ENCODE assay signal across 9 cellular contexts in genomic region chr12:4579305-4580097, GRCh38. TPM values are rescaled to one million over a fixed set of nuclear protein-coding genes. Genes with fewer than 3 reads are reported as not detected.
A peak's percentile ranks its signal among the peaks of the same experiment; 100 is the strongest.
DNase-seq lines count a peak whose midpoint lies in the region; ATAC-seq, FAIRE-seq and TF ChIP-seq lines count a peak whose summit lies in the region.
"Had no signal": no experiment of that assay in that cellular context is flagged by ENCODE, and none has a peak within 500 bp of the region (broad histone marks: within the 10 kb centered on the region; RNA-seq: fewer than 3 reads in every experiment).

No MANE protein-coding gene starts in this region.

- no peak for DNase-seq in left ventricle myocardium inferior
- no peak for DNase-seq in cardiac septum (ENCODE audit: low spot score)
- peak; percentile 16 for DNase-seq in fibroblast of gingiva (ENCODE audit: low read depth)
- no peak for DNase-seq in urothelium cell line (ENCODE audit: low spot score)
- DNase-seq in NCI-H2029 treated with DMSO at 0.1 percent for 48 hours (lab: John Stamatoyannopoulos, UW): no peak
- DNase-seq: T1000 had no signal

- H3K27ac ChIP-seq in left ventricle myocardium inferior (replicated peaks) (no peak overlapping the region), OCI-LY1 (ENCODE audit: low read depth, low read length, poor library complexity, severe bottlenecking) (no peak overlapping the region)

- H3K9me3 ChIP-seq in left ventricle myocardium inferior (replicated peaks) (no peaks in the 10 kb centered on the region), OCI-LY1 (ENCODE audit: low read length) (no peaks in the 10 kb centered on the region)

- no peaks in the 10 kb centered on the region for H3F3A ChIP-seq in OCI-LY1 (ENCODE audit: insufficient read depth, low read length)

- no peak overlapping the region for H3K4me3 ChIP-seq in left ventricle myocardium inferior
- H3K4me3 ChIP-seq in OCI-LY1 (ENCODE audit: low read depth, low read length, poor library complexity, severe bottlenecking): no peak overlapping the region

- H3K4me1 ChIP-seq in left ventricle myocardium inferior (no peaks in the 10 kb centered on the region), OCI-LY1 (ENCODE audit: insufficient read depth, low read length, severe bottlenecking) (no peaks in the 10 kb centered on the region)

- no peak overlapping the region for H3K9ac ChIP-seq in OCI-LY1 (ENCODE audit: low read length)

- ATAC-seq in HG03097 (IDR thresholded peaks at IDR 0.05; ENCODE audit: low FRiP score, unreplicated experiment) (no peak), HG02970 (IDR thresholded peaks at IDR 0.05; ENCODE audit: low FRiP score, unreplicated experiment) (no peak)

- no peaks in the 10 kb centered on the region for H4K20me1 ChIP-seq in OCI-LY1 (ENCODE audit: insufficient read depth, low read length)

- no peak overlapping the region for H2AFZ ChIP-seq in OCI-LY1 (ENCODE audit: low read length)

- no peaks in the 10 kb centered on the region for H3K79me2 ChIP-seq in OCI-LY1 (ENCODE audit: insufficient read depth, low read length)

- H3K9me2 ChIP-seq in OCI-LY1 (ENCODE audit: low read depth, low read length): no peaks in the 10 kb centered on the region

- peaks cover 26% of the 10 kb centered on the region for H3K27me3 ChIP-seq in left ventricle myocardium inferior (ENCODE audit: low read depth)
- no peaks in the 10 kb centered on the region for H3K27me3 ChIP-seq in OCI-LY1 (ENCODE audit: insufficient read depth, low read length)

- H3K36me3 ChIP-seq in left ventricle myocardium inferior: no peaks in the 10 kb centered on the region
- H3K36me3 ChIP-seq in OCI-LY1 (ENCODE audit: insufficient read depth, low read length): no peaks in the 10 kb centered on the region

- TF ChIP-seq CTCF in left ventricle myocardium inferior (IDR thresholded peaks at IDR 0.05; ENCODE audit: borderline replicate concordance) (peak; percentile 22), OCI-LY1 (IDR thresholded peaks at IDR 0.05; ENCODE audit: low read length) (peak; percentile 59; the same call in 1 of the 2 replicates)

- H3K4me2 ChIP-seq in OCI-LY1 (ENCODE audit: low read length): no peak overlapping the region

- peak; percentile 65 for FAIRE-seq in urothelium cell line (lab: Jason Lieb, UNC)

- intact Hi-C loops in left ventricle myocardium inferior (cut with micrococcal nuclease) (no loop called here), cardiac septum (cut with DNase I) (no loop called here)

RNA-seq across cellular contexts. Expression of gene DYRK4, which starts 17.5 kb away (rescaled TPM):
- total RNA-seq in left ventricle myocardium inferior: 28.6 TPM
- 28.6 TPM for total RNA-seq in cardiac septum

RNA-seq across cellular contexts. Expression of gene RAD51AP1, which starts 40.8 kb away (rescaled TPM):
- total RNA-seq in left ventricle myocardium inferior: 1.2 TPM
- total RNA-seq in cardiac septum: 1.6 TPM
